In the genomic region with DNA sequence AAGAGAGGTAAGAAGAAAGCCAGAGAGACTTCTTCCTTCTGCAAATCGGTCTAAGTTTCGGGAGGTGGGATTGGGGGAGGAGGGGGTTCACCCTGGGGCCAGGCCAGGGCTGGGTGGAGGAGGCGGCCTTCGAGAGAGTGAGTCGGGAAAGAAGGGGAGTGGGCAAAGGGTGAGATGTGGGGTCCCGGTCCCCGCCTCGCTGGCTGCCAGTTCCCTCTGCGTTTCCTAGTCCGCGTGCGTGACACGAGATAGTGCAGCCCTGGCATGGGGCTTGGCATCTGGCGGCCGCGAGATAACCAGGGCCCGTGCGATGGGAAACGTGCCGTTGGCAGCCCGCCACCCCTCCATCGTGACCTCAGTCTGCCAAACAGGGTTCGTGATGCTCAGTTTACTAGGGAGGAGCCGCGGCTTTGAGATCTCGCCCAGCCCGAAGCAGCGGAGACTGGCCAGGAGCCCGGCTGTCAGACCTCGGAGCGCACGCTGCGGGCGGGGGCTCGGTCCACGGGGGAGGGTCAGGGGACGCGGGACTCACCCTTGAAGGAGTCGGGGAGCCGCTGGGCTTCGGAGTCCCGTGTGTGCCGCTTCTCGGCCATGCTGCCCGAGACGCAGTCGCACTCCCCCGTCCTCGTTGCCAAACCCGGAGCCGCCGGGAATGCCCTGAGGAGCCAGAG, we compare ENCODE assay signal across 1 cellular context.
TF ChIP-seq lines count a peak whose summit lies in the region.

Gene STOM, minus strand, starts transcription at position 656 of the 671 bp plus-strand sequence. Its CDS starts 63 bp downstream, at position 593.

TF ChIP-seq in HepG2, 621 proteins besides CTCF, POLR2A, EP300 and RAD21 (continued from another document and continues in another):
- TF ChIP-seq ZNF503 (CRISPR knock-in tag; IDR thresholded peaks at IDR 0.05) (no peak; the same call in 1 of the 2 replicates), DBP (CRISPR knock-in tag; IDR thresholded peaks at IDR 0.05; ENCODE audit: not compliant biosample characterization) (no peak), KDM6A (CRISPR knock-in tag; IDR thresholded peaks at IDR 0.05; ENCODE audit: low read depth) (no peak), TCF12 (IDR thresholded peaks at IDR 0.05) (no peak), TCF12 (CRISPR knock-in tag; IDR thresholded peaks at IDR 0.05) (no peak), ZBED4 (CRISPR knock-in tag; IDR thresholded peaks at IDR 0.05; ENCODE audit: borderline replicate concordance) (no peak), KMT2A (CRISPR knock-in tag; IDR thresholded peaks at IDR 0.05) (peak; percentile 81), AGO2 (optimal IDR thresholded peaks at IDR 0.05; ENCODE audit: low read depth, low read length) (no peak), SETDB1 (CRISPR knock-in tag; IDR thresholded peaks at IDR 0.05; ENCODE audit: borderline replicate concordance) (no peak), ATF3 (CRISPR knock-in tag; IDR thresholded peaks at IDR 0.05) (no peak), STAT5B (CRISPR knock-in tag; IDR thresholded peaks at IDR 0.05) (no peak), HDAC1 (CRISPR knock-in tag; IDR thresholded peaks at IDR 0.05) (peak; percentile 76), UBTF (CRISPR knock-in tag; IDR thresholded peaks at IDR 0.05) (peak; percentile 76), IKZF1 (IDR thresholded peaks at IDR 0.05) (no peak), RNF219 (CRISPR knock-in tag; IDR thresholded peaks at IDR 0.05) (no peak), ZNF337 (CRISPR knock-in tag; IDR thresholded peaks at IDR 0.05; ENCODE audit: borderline replicate concordance, low read depth) (no peak), FOXO1 (CRISPR knock-in tag; IDR thresholded peaks at IDR 0.05) (no peak), SMAD1 (CRISPR knock-in tag; IDR thresholded peaks at IDR 0.05; ENCODE audit: borderline replicate concordance, low read depth) (0 out of 2 replicates have a peak, but pooled peaks have one; percentile 38), ATF7 (IDR thresholded peaks at IDR 0.05) (no peak), ATF7 (CRISPR knock-in tag; IDR thresholded peaks at IDR 0.05) (no peak), WIZ (CRISPR knock-in tag; IDR thresholded peaks at IDR 0.05) (0 out of 2 replicates have a peak, but pooled peaks have one; percentile 47), NPAS2 (CRISPR knock-in tag; IDR thresholded peaks at IDR 0.05; ENCODE audit: borderline replicate concordance) (no peak), ZNF430 (CRISPR knock-in tag; IDR thresholded peaks at IDR 0.05) (peak; percentile 84; the same call in 1 of the 2 replicates), ZNF687 (CRISPR knock-in tag; IDR thresholded peaks at IDR 0.05) (peak; percentile 90), ZUFSP (CRISPR knock-in tag; IDR thresholded peaks at IDR 0.05; ENCODE audit: borderline replicate concordance) (no peak), NRL (CRISPR knock-in tag; IDR thresholded peaks at IDR 0.05; ENCODE audit: borderline replicate concordance) (peak; percentile 48; the same call in 1 of the 2 replicates), IRF2 (CRISPR knock-in tag; IDR thresholded peaks at IDR 0.05) (peak; percentile 75)
- TF ChIP-seq, protein P1, sequence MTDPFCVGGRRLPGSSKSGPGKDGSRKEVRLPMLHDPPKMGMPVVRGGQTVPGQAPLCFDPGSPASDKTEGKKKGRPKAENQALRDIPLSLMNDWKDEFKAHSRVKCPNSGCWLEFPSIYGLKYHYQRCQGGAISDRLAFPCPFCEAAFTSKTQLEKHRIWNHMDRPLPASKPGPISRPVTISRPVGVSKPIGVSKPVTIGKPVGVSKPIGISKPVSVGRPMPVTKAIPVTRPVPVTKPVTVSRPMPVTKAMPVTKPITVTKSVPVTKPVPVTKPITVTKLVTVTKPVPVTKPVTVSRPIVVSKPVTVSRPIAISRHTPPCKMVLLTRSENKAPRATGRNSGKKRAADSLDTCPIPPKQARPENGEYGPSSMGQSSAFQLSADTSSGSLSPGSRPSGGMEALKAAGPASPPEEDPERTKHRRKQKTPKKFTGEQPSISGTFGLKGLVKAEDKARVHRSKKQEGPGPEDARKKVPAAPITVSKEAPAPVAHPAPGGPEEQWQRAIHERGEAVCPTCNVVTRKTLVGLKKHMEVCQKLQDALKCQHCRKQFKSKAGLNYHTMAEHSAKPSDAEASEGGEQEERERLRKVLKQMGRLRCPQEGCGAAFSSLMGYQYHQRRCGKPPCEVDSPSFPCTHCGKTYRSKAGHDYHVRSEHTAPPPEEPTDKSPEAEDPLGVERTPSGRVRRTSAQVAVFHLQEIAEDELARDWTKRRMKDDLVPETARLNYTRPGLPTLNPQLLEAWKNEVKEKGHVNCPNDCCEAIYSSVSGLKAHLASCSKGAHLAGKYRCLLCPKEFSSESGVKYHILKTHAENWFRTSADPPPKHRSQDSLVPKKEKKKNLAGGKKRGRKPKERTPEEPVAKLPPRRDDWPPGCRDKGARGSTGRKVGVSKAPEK (CRISPR knock-in tag; IDR thresholded peaks at IDR 0.05; ENCODE audit: borderline replicate concordance) = 0 out of 2 replicates have a peak, but pooled peaks have one; percentile 64
- TF ChIP-seq, protein P2, sequence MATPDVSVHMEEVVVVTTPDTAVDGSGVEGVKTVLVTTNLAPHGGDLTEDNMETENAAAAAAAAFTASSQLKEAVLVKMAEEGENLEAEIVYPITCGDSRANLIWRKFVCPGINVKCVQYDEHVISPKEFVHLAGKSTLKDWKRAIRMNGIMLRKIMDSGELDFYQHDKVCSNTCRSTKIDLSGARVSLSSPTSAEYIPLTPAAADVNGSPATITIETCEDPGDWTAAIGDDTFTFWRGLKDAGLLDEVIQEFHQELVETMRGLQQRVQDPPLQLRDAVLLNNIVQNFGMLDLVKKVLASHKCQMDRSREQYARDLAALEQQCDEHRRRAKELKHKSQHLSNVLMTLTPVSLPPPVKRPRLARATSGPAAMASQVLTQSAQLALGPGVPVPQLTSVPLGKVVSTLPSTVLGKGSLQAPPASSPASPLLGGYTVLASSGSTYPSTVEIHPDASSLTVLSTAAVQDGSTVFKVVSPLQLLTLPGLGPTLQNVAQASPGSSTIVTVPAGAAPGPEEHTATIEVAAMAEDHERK (CRISPR knock-in tag; IDR thresholded peaks at IDR 0.05; ENCODE audit: low read depth) = no peak
